ENCODE assay signal across 15 cellular contexts in the genomic region with DNA sequence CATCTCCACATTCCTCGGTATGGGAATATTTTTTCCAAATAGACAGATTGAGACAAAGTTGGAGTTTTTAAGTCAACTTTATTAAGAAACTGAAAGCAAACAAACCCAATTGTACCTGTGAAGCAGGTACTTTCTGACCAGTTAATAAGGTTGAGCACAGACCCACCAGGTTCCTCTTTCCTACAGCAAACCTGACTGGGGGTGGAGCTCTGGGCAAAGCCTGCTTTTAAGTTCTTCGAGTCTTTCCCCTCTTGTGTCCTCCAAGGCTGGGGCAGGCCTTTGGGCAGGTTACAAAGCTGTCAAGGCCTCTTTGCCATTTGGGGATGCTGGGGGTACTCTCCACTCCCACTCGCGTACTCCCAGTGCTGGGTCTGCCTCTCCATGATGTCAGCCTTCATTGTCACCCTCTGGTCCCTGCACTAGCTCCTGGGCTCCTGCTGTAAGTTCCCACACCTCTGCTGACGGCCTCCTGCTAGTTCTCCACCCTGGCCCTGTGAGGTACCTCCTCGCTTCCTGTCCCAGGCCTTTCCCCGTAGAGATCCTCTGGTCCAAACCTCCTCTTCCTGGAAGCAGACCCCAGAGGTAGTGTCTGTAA. TPM values are rescaled to one million over a fixed set of nuclear protein-coding genes. Genes with fewer than 3 reads are reported as not detected.
"Had no signal": no experiment of that assay in that cellular context is flagged by ENCODE, and none has a peak within 500 bp of the region (broad histone marks: within the 10 kb centered on the region; RNA-seq: fewer than 3 reads in every experiment).

No MANE protein-coding gene starts in this region.

- ATAC-seq: activated CD8-positive, alpha-beta T cell treated with anti-CD3 and anti-CD28 coated beads, Interleukin-2, amount 10 ng/mL, durations not matched to agents 7 days and 5 days; mucosa of descending colon; pancreas had no signal

- H3K4me3 ChIP-seq: breast epithelium, esophagus muscularis mucosa, mucosa of descending colon, pancreas, skin epidermis, thyroid gland, uterus had no signal

- H3K4me3 Mint-ChIP-seq: activated CD8-positive, alpha-beta T cell treated with anti-CD3 and anti-CD28 coated beads, Interleukin-2, amount 10 ng/mL, durations not matched to agents 7 days and 5 days; immature natural killer cell had no signal

- H3K9me3 ChIP-seq: breast epithelium, esophagus muscularis mucosa, mucosa of descending colon, pancreas, thyroid gland, uterus had no signal

- H3K27ac ChIP-seq: esophagus muscularis mucosa, pancreas, skin epidermis, thyroid gland, uterus, WERI-Rb-1 had no signal

- H3K27me3 ChIP-seq: pancreas, thyroid gland, uterus had no signal

- DNase-seq: activated CD4-positive, alpha-beta T cell treated with anti-CD3 and anti-CD28 coated beads for 48 hours; activated CD8-positive, alpha-beta memory T cell treated with anti-CD3 and anti-CD28 coated beads, Interleukin-2, amount 50 U/mL, for 48 hours; activated CD8-positive, alpha-beta T cell treated with anti-CD3 and anti-CD28 coated beads, Interleukin-2, amount 10 ng/mL, durations not matched to agents 7 days and 5 days; activated naive CD4-positive, alpha-beta T cell; glutamatergic neuron; immature natural killer cell; mucosa of descending colon; thyroid gland had no signal

- H3K36me3 ChIP-seq: breast epithelium, esophagus muscularis mucosa, pancreas, thyroid gland, uterus, WERI-Rb-1 had no signal

RNA-seq across cellular contexts. Expression of gene KCNH3, which starts 3.2 kb away (rescaled TPM):
- total RNA-seq: lung microvascular endothelial cell had no signal
